In the genomic region with DNA sequence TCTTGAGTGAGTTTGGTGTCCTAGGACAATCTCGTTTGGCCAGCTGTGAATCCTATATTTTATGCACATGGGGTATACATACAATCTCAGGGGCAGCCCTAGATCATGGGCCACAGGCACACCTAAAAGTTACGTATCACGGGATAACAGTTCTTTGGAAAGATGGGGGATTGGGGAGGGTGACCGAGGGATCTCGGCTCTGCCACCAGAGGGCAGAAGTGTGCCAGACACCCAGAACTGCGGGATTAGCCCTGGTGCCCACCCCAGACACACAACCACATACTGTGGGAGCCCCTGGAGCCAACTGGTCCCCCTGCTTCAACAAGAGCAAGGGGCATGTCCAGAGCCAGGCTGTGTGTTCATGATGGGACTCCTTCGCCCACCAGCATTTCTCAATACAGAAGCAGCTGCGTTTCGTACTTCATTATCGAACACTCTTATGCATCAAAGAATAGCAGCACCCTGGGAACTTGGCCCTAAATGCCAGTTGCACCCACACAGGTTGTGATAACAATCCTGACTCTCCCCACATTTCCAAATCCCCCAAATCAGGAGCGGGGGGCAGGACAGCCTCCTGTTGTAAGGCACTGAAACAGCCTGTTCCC, we compare ENCODE assay signal across 1 cellular context.
TF ChIP-seq lines count a peak whose summit lies in the region.

No MANE protein-coding gene starts in this region.

TF ChIP-seq in K562, 482 proteins besides CTCF, POLR2A, EP300 and RAD21:
- TF ChIP-seq CBX2 (IDR thresholded peaks at IDR 0.05; ENCODE audit: insufficient read depth, low read length, poor library complexity, severe bottlenecking) (no peak), SMC3 (conservative IDR thresholded peaks at IDR 0.05; ENCODE audit: insufficient read depth, low read depth, low read length) (peak; percentile 65; the same call in 1 of the 2 replicates), MAZ (CRISPR knock-in tag; conservative IDR thresholded peaks at IDR 0.05 in 1 of 2, IDR thresholded peaks at IDR 0.05 in 1 of 2) (0 out of 4 replicates have a peak, but pooled peaks of 1 of the 2 experiments have one; percentile 21), ESRRA (IDR thresholded peaks at IDR 0.05; ENCODE audit: borderline replicate concordance, low read depth) (0 out of 2 replicates have a peak, but pooled peaks have one; percentile 15), ZNF77 (CRISPR knock-in tag; IDR thresholded peaks at IDR 0.05) (no peak), CTBP1 (IDR thresholded peaks at IDR 0.05; ENCODE audit: borderline replicate concordance) (peak; percentile 20; the same call in 1 of the 2 replicates), ARHGAP35 (IDR thresholded peaks at IDR 0.05; ENCODE audit: partially characterized antibody) (no peak), ZBTB7A (IDR thresholded peaks at IDR 0.05; ENCODE audit: borderline replicate concordance, control insufficient read depth, low read depth, low read length) (0 out of 2 replicates have a peak, but pooled peaks have one; percentile 24), ZNF133 (CRISPR knock-in tag; IDR thresholded peaks at IDR 0.05) (no peak), ZSCAN29 (IDR thresholded peaks at IDR 0.05) (no peak), YY1 (IDR thresholded peaks at IDR 0.05; ENCODE audit: borderline replicate concordance in 1 of 3, control insufficient read depth in 1 of 3, extremely low read depth in 1 of 3, insufficient read depth in 3 of 3, insufficient read length in 1 of 3, insufficient replicate concordance in 2 of 3, low read depth in 1 of 3, low read length in 2 of 3) (peak in 1 of 3 experiments; percentile 27), CREB1 (IDR thresholded peaks at IDR 0.05) (no peak), CREB1 (CRISPR knock-in tag; IDR thresholded peaks at IDR 0.05) (peak; percentile 26; the same call in 1 of the 2 replicates)
- TF ChIP-seq, protein P1, sequence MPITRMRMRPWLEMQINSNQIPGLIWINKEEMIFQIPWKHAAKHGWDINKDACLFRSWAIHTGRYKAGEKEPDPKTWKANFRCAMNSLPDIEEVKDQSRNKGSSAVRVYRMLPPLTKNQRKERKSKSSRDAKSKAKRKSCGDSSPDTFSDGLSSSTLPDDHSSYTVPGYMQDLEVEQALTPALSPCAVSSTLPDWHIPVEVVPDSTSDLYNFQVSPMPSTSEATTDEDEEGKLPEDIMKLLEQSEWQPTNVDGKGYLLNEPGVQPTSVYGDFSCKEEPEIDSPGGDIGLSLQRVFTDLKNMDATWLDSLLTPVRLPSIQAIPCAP (CRISPR knock-in tag; IDR thresholded peaks at IDR 0.05; ENCODE audit: borderline replicate concordance): no peak
- TF ChIP-seq, protein P2, sequence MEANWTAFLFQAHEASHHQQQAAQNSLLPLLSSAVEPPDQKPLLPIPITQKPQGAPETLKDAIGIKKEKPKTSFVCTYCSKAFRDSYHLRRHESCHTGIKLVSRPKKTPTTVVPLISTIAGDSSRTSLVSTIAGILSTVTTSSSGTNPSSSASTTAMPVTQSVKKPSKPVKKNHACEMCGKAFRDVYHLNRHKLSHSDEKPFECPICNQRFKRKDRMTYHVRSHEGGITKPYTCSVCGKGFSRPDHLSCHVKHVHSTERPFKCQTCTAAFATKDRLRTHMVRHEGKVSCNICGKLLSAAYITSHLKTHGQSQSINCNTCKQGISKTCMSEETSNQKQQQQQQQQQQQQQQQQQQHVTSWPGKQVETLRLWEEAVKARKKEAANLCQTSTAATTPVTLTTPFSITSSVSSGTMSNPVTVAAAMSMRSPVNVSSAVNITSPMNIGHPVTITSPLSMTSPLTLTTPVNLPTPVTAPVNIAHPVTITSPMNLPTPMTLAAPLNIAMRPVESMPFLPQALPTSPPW (CRISPR knock-in tag; IDR thresholded peaks at IDR 0.05): peak; percentile 50
- TF ChIP-seq, protein P3, sequence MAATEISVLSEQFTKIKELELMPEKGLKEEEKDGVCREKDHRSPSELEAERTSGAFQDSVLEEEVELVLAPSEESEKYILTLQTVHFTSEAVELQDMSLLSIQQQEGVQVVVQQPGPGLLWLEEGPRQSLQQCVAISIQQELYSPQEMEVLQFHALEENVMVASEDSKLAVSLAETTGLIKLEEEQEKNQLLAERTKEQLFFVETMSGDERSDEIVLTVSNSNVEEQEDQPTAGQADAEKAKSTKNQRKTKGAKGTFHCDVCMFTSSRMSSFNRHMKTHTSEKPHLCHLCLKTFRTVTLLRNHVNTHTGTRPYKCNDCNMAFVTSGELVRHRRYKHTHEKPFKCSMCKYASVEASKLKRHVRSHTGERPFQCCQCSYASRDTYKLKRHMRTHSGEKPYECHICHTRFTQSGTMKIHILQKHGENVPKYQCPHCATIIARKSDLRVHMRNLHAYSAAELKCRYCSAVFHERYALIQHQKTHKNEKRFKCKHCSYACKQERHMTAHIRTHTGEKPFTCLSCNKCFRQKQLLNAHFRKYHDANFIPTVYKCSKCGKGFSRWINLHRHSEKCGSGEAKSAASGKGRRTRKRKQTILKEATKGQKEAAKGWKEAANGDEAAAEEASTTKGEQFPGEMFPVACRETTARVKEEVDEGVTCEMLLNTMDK (IDR thresholded peaks at IDR 0.05; ENCODE audit: borderline replicate concordance, insufficient read depth, low read depth, low read length, poor library complexity, severe bottlenecking): peak; percentile 44
- TF ChIP-seq, protein P4, sequence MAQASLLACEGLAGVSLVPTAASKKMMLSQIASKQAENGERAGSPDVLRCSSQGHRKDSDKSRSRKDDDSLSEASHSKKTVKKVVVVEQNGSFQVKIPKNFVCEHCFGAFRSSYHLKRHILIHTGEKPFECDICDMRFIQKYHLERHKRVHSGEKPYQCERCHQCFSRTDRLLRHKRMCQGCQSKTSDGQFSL (CRISPR knock-in tag; IDR thresholded peaks at IDR 0.05): peak; percentile 24; the same call in 1 of the 2 replicates
- TF ChIP-seq, protein P4 (tag; IDR thresholded peaks at IDR 0.05): no peak
